ENCODE assay signal across 19 cellular contexts in the genomic region with DNA sequence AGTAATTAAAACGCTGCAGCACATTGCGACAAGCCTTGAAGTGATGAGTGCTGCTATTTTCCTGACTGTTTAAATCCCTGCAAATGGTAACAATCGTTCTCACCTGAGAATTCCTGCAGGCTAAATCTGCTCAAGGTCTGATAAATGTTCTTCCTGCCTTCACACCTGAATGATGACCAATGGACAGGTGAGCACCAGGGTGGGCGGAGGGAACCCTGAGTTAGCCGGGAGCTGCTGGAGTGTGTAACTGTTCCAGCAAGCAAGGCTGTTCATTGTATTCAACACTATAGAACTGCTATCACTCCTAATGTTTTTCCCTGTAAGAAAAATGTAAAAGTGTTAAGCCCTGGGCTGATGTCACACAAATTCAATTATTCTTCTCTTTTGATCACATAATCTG. TPM values are rescaled to one million over a fixed set of nuclear protein-coding genes. Genes with fewer than 3 reads are reported as not detected.
A peak's percentile ranks its signal among the peaks of the same experiment; 100 is the strongest.
DNase-seq lines count a peak whose midpoint lies in the region; ATAC-seq and TF ChIP-seq lines count a peak whose summit lies in the region.
"Had no signal": no experiment of that assay in that cellular context is flagged by ENCODE, and none has a peak within 500 bp of the region (broad histone marks: within the 10 kb centered on the region; RNA-seq: fewer than 3 reads in every experiment).

No MANE protein-coding gene starts in this region.

- BruUV-seq in OCI-LY7 (replicated peaks; lab: Mats Ljungman, UMichigan), result no TSS peak

- no peaks in the 10 kb centered on the region for H3K9me2 ChIP-seq in OCI-LY7 (ENCODE audit: insufficient read depth, low read length)

- H3K36me3 Mint-ChIP-seq in nephron (ENCODE audit: low read depth), result peaks cover 14% of the 10 kb centered on the region
- peaks cover 6% of the 10 kb centered on the region for H3K36me3 Mint-ChIP-seq in type B pancreatic cell
- H3K36me3 Mint-ChIP-seq: CD14-positive monocyte had no signal

- H3K9me3 ChIP-seq in OCI-LY7 (ENCODE audit: low read length), result no peaks in the 10 kb centered on the region

- no peak overlapping the region for H3K4me3 ChIP-seq in OCI-LY7 (ENCODE audit: low read depth, low read length, poor library complexity, severe bottlenecking)
- H3K4me3 ChIP-seq: PC-9 had no signal

- H3K27ac ChIP-seq in foreskin keratinocyte (no peak overlapping the region), OCI-LY7 (ENCODE audit: low read depth, low read length, poor library complexity, severe bottlenecking) (no peak overlapping the region)
- H3K27ac ChIP-seq: 22Rv1, KMS-11, PC-9 had no signal

- CTCF ChIA-PET in OCI-LY7 (lab: Charles Lee; ENCODE audit: unreplicated experiment), result no interaction called here

- H3K79me2 ChIP-seq in OCI-LY7 (ENCODE audit: insufficient read depth, low read depth, low read length), result no peaks in the 10 kb centered on the region

- no peaks in the 10 kb centered on the region for H4K20me1 ChIP-seq in OCI-LY7 (ENCODE audit: insufficient read depth, low read length)

- TF ChIP-seq CTCF in foreskin keratinocyte (conservative IDR thresholded peaks at IDR 0.05), result no peak
- TF ChIP-seq CTCF in nephron (IDR thresholded peaks at IDR 0.05; ENCODE audit: unreplicated experiment in 3 of 3), result no peak
- no peak for TF ChIP-seq CTCF in type B pancreatic cell (conservative IDR thresholded peaks at IDR 0.05)
- TF ChIP-seq CTCF in OCI-LY7 (conservative IDR thresholded peaks at IDR 0.05; ENCODE audit: low read length), result no peak

- H3K4me3 Mint-ChIP-seq in nephron, result peak overlapping the region; percentile 77 to 79 (median 79)
- peak overlapping the region; percentile 77 for H3K4me3 Mint-ChIP-seq in type B pancreatic cell

- H3K4me1 ChIP-seq in foreskin keratinocyte, result peaks cover 9% of the 10 kb centered on the region
- H3K4me1 ChIP-seq in OCI-LY7 (ENCODE audit: insufficient read depth, low read length, poor library complexity, severe bottlenecking), result no peaks in the 10 kb centered on the region

- POLR2A ChIA-PET in OCI-LY7 (lab: Charles Lee), result no interaction called here

- H3K9me3 Mint-ChIP-seq in nephron (no peaks in the 10 kb centered on the region), type B pancreatic cell (peaks cover under 1% of the 10 kb centered on the region)

- no peaks in the 10 kb centered on the region for H3K36me3 ChIP-seq in OCI-LY7 (ENCODE audit: insufficient read depth, low read length)

- H3K27me3 Mint-ChIP-seq in nephron (ENCODE audit: low read depth), result peaks cover 14% of the 10 kb centered on the region
- H3K27me3 Mint-ChIP-seq in type B pancreatic cell, result peaks cover 18% of the 10 kb centered on the region

- ATAC-seq in foreskin keratinocyte, result peak; percentile 31

- intact Hi-C loops in OCI-LY7 (cut with micrococcal nuclease; ENCODE audit: unreplicated experiment), result no loop called here

- H3K27me3 ChIP-seq in foreskin keratinocyte, result peaks cover 37% of the 10 kb centered on the region

- H3K4me2 ChIP-seq in OCI-LY7 (ENCODE audit: low read length), result no peak overlapping the region
- H3K4me2 ChIP-seq: KMS-11, PC-9 had no signal

- H3K27ac Mint-ChIP-seq in nephron (peak overlapping the region; percentile 73 to 95 (median 91)), type B pancreatic cell (peak overlapping the region; percentile 61)
- H3K27ac Mint-ChIP-seq: CD14-positive monocyte, H9 had no signal

- peak; percentile 21 for DNase-seq in DMS79 treated with DMSO at 0.1 percent for 48 hours (lab: John Stamatoyannopoulos, UW)
- no peak for DNase-seq in DMS79 (lab: John Stamatoyannopoulos, UW)
- no peak for DNase-seq in foreskin keratinocyte
- DNase-seq in type B pancreatic cell (ENCODE audit: extremely low spot score, unreplicated experiment), result no peak
- no peak for DNase-seq in OCI-LY7 (ENCODE audit: low spot score)
- no peak for DNase-seq in iPS-NIHi7 (ENCODE audit: extremely low spot score)
- no peak for DNase-seq in inferior parietal cortex (ENCODE audit: extremely low spot score)
- DNase-seq: GDM1, H9, MV-4-11, NCI-H1694 treated with DMSO at 0.1 percent for 48 hours, NCI-H524 treated with DMSO at 0.1 percent for 48 hours, PC-9 had no signal

- H2AFZ ChIP-seq in OCI-LY7 (ENCODE audit: low read length), result no peak overlapping the region
- H2AFZ ChIP-seq: PC-9 had no signal

- H3K4me1 Mint-ChIP-seq in nephron, result peaks cover 61% of the 10 kb centered on the region
- peaks cover 53% of the 10 kb centered on the region for H3K4me1 Mint-ChIP-seq in type B pancreatic cell (ENCODE audit: unreplicated experiment)
- H3K4me1 Mint-ChIP-seq: CD14-positive monocyte had no signal

RNA-seq across cellular contexts. Expression of gene DACT2, which starts 4.0 kb away (rescaled TPM):
- total RNA-seq in foreskin keratinocyte (0.48 and 0.71 TPM in 2 replicates), type B pancreatic cell (ENCODE audit: low replicate concordance) (7.6 and 17.4 TPM in 2 replicates), OCI-LY7 (2022) (not detected in 2 replicates)
- polyA plus RNA-seq in foreskin keratinocyte, result 0.29 and 0.51 TPM in 2 replicates
- not detected in 2 replicates for total RNA-seq in OCI-LY7 (2014; rRNA removed; shearing (Covaris generic))
- total RNA-seq: Daoy, PC-9 had no signal
- polyA plus RNA-seq: AG04450, CD14-positive monocyte had no signal
